8 cellular contexts compared by ENCODE assay signal in genomic region chr20:33862709-33863403, GRCh38. TPM values are rescaled to one million over a fixed set of nuclear protein-coding genes. Genes with fewer than 3 reads are reported as not detected.
DNase-seq lines count a peak whose midpoint lies in the region; ATAC-seq and TF ChIP-seq lines count a peak whose summit lies in the region.

No MANE protein-coding gene starts in this region.

- peaks cover 27% of the 10 kb centered on the region for H3K36me3 Mint-ChIP-seq in Calu3 (ENCODE audit: insufficient read depth, unreplicated experiment)

- peak; percentile 71 for DNase-seq in Calu3
- DNase-seq in HS-27A (ENCODE audit: low read depth), result peak; percentile 46
- peak; percentile 13 for DNase-seq in T follicular helper cell (ENCODE audit: low read depth)
- DNase-seq in body of pancreas, result peak; percentile 30 to 52 (median 38)
- peak; percentile 58 for DNase-seq in stimulated activated CD4-positive, alpha-beta T cell treated with anti-CD3 and anti-CD28 coated beads, Interleukin-15, amount 100 ng/mL, for 24 hours

- intact Hi-C loops in Calu3 (cut with micrococcal nuclease; ENCODE audit: unreplicated experiment) (loop anchor here (2.0 to 10.0 kb wide), 3 partner anchors 162 to 264 kb away; no protein-coding TSS in a partner anchor), body of pancreas (cut with DNase I) (no loop called here)

- BruUV-seq in Calu3 (replicated peaks; lab: Mats Ljungman, UMichigan), result no TSS peak

- CTCF ChIA-PET in Calu3 (lab: Charles Lee), result interaction anchor here (0.5 to 2.0 kb wide), 17 partner anchors 9 to 250 kb away, joined by 3 to 17 read pairs (median 4); partner anchors contain the start of genes EIF2S2 and PXMP4

- TF ChIP-seq POLR2A in body of pancreas (IDR thresholded peaks at IDR 0.05), result no peak

- H3K27ac Mint-ChIP-seq in Calu3 (ENCODE audit: unreplicated experiment), result no peak overlapping the region

- peaks cover 17% of the 10 kb centered on the region for H3K4me1 Mint-ChIP-seq in Calu3 (ENCODE audit: low read depth, unreplicated experiment)

- no peak overlapping the region for H3K9ac ChIP-seq in iPS-20b (ENCODE audit: low read depth, low read length)

- H3K9me3 ChIP-seq in body of pancreas (no peaks in the 10 kb centered on the region), iPS-20b (ENCODE audit: insufficient read depth, low read depth, low read length) (no peaks in the 10 kb centered on the region)

- H3K36me3 ChIP-seq in body of pancreas (replicated peaks in 1 of 2; ENCODE audit: insufficient read depth in 1 of 2, low read depth in 2 of 2) (no peaks in the 10 kb centered on the region), iPS-20b (ENCODE audit: insufficient read depth, low read depth, low read length) (no peaks in the 10 kb centered on the region)

- no peak overlapping the region for H3K4me3 Mint-ChIP-seq in Calu3 (ENCODE audit: low read depth, unreplicated experiment)

- H3K27ac ChIP-seq in body of pancreas, result no peak overlapping the region
- H3K27ac ChIP-seq in iPS-20b (ENCODE audit: low read length), result peak overlapping the region; percentile 46

- H3K27me3 ChIP-seq in body of pancreas (no peaks in the 10 kb centered on the region), iPS-20b (ENCODE audit: insufficient read depth, low read length) (no peaks in the 10 kb centered on the region)

- ATAC-seq in body of pancreas (peak; percentile 44), HG02763 (IDR thresholded peaks at IDR 0.05; ENCODE audit: unreplicated experiment) (no peak), GM18861 (IDR thresholded peaks at IDR 0.05; ENCODE audit: unreplicated experiment) (no peak)

- H3K9me3 Mint-ChIP-seq in Calu3 (ENCODE audit: low read depth, unreplicated experiment), result no peaks in the 10 kb centered on the region

- WGBS in body of pancreas, 2 donors, result 18 to 62% methylated on average over 5 to 32 of the region's 32 CpGs

- H3K27me3 Mint-ChIP-seq in Calu3 (ENCODE audit: unreplicated experiment), result peaks cover 13% of the 10 kb centered on the region

- H3K4me1 ChIP-seq in body of pancreas (peaks cover 5% of the 10 kb centered on the region), iPS-20b (ENCODE audit: insufficient read depth, low read length) (no peaks in the 10 kb centered on the region)

- TF ChIP-seq CTCF in Calu3 (IDR thresholded peaks at IDR 0.05; ENCODE audit: unreplicated experiment) (peak; percentile 92), body of pancreas (IDR thresholded peaks at IDR 0.05) (peak; percentile 57 to 67 (median 63))

- H3K4me3 ChIP-seq in body of pancreas (no peak overlapping the region), iPS-20b (ENCODE audit: low read length) (peak overlapping the region; percentile 63; the same call in 1 of the 2 replicates)

RNA-seq across cellular contexts. Expression of gene CHMP4B, which starts 51.7 kb away (rescaled TPM):
- total RNA-seq in Calu3 (2022) (234 and 245 TPM in 2 replicates), body of pancreas (10 to 100 TPM; 24.1 to 43.3 TPM)

Comparison
In these comparisons a context has a peak if more than half of its experiments do, and no peak if none do; other contexts are left out.
1. DNase-seq: peak in every context shown above with its lines; median percentile 71 in Calu3; 58 in stimulated activated CD4-positive, alpha-beta T cell treated with anti-CD3 and anti-CD28 coated beads, Interleukin-15, amount 100 ng/mL, for 24 hours; 46 in HS-27A; 38 in body of pancreas; 13 in T follicular helper cell.